ENCODE assay signal across 19 cellular contexts in genomic region chr13:103308700-103309099, GRCh38.
"Had no signal": no experiment of that assay in that cellular context is flagged by ENCODE, and none has a peak within 500 bp of the region (broad histone marks: within the 10 kb centered on the region; RNA-seq: fewer than 3 reads in every experiment).

No MANE protein-coding gene starts in this region.

- H3K27ac Mint-ChIP-seq: immature natural killer cell, mesothelial cell of epicardium, naive B cell had no signal

- H3K4me1 Mint-ChIP-seq: immature natural killer cell, naive B cell had no signal

- H3K27ac ChIP-seq: coronary artery, dorsolateral prefrontal cortex, esophagus muscularis mucosa, foreskin keratinocyte, gastroesophageal sphincter, heart left ventricle, hepatocyte, left lung, lower lobe of right lung had no signal

- H3K36me3 ChIP-seq: esophagus muscularis mucosa, gastroesophageal sphincter, heart left ventricle, left lung, lower lobe of right lung had no signal

- H3K27me3 Mint-ChIP-seq: naive B cell had no signal

- ATAC-seq: foreskin keratinocyte, gastroesophageal sphincter, heart left ventricle, left cardiac atrium, left lung, left ventricle myocardium superior, lower lobe of right lung, mucosa of descending colon had no signal

- H3K9me3 ChIP-seq: esophagus muscularis mucosa, gastroesophageal sphincter, heart left ventricle, left lung, lower lobe of right lung, mucosa of descending colon had no signal

- H3K79me2 ChIP-seq: hepatocyte had no signal

- H3K4me1 ChIP-seq: esophagus muscularis mucosa, foreskin keratinocyte, gastroesophageal sphincter, heart left ventricle, left lung, lower lobe of right lung had no signal

- H3K4me3 ChIP-seq: coronary artery, dorsolateral prefrontal cortex, esophagus muscularis mucosa, gastroesophageal sphincter, heart left ventricle, hepatocyte, left lung, lower lobe of right lung, mucosa of descending colon had no signal

- H3K36me3 Mint-ChIP-seq: immature natural killer cell, mesothelial cell of epicardium, naive B cell had no signal

- DNase-seq: dermis blood vessel endothelial cell; dorsolateral prefrontal cortex; effector CD4-positive, alpha-beta T cell; effector memory CD4-positive, alpha-beta T cell; foreskin keratinocyte; heart left ventricle; immature natural killer cell; left cardiac atrium; left lung; left ventricle myocardium superior; lower lobe of right lung; mesenchymal stem cell; mucosa of descending colon; naive B cell had no signal

- H2AFZ ChIP-seq: hepatocyte had no signal

- H3K4me2 ChIP-seq: hepatocyte had no signal

- H3K27me3 ChIP-seq: foreskin keratinocyte, heart left ventricle, hepatocyte, left lung had no signal

- H3K4me3 Mint-ChIP-seq: immature natural killer cell, mesothelial cell of epicardium, naive B cell had no signal
